28 cellular contexts compared by ENCODE assay signal in the genomic region with DNA sequence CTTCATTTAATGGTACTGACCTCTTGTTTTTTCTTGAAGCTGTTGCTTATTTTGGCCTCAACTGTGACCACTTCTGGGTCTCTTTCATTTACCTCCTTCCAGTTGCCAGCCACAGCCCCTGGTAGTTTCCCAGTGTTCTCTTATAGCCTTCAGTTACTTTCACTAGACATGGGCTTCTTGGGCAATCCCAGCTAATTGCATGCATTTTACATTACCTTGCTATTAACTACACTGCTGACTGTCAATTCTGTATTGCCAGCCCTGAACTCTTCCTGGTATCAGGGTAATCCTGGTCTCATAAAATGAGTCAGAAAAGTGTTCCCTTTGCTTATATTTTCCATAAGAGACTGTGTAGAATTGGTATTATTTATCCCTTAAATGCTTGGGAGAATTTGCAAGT.
"Had no signal": no experiment of that assay in that cellular context is flagged by ENCODE, and none has a peak within 500 bp of the region (broad histone marks: within the 10 kb centered on the region; RNA-seq: fewer than 3 reads in every experiment).

No MANE protein-coding gene starts in this region.

- DNase-seq: dermis blood vessel endothelial cell; effector memory CD8-positive, alpha-beta T cell; erythroblast; esophagus squamous epithelium; foreskin melanocyte; glutamatergic neuron; heart right ventricle; hypothalamus; immature natural killer cell; islet precursor cell; kidney glomerular epithelial cell; natural killer cell; stimulated activated CD4-positive, alpha-beta T cell treated with anti-CD3 and anti-CD28 coated beads, Interleukin-2, amount 100 ng/mL, for 24 hours; stimulated activated CD4-positive, alpha-beta T cell treated with anti-CD3 and anti-CD28 coated beads, Interleukin-4, amount 100 ng/mL, for 24 hours; stimulated activated naive CD4-positive, alpha-beta T cell treated with Interleukin-2 at 50 U/mL for 16 hours; stomach; thyroid gland; trophoblast cell had no signal

- H3K4me1 Mint-ChIP-seq: central memory CD8-positive, alpha-beta T cell; immature natural killer cell; memory B cell; mesothelial cell of epicardium; natural killer cell; stimulated activated effector memory CD8-positive, alpha-beta T cell treated with anti-CD3 and anti-CD28 coated beads, Interleukin-12 subunit alpha, Interleukin-12 subunit beta, amount 100 ng/mL, for 72 hours had no signal

- H3K9me3 Mint-ChIP-seq: immature natural killer cell; natural killer cell; stimulated activated effector memory CD8-positive, alpha-beta T cell treated with anti-CD3 and anti-CD28 coated beads, Interleukin-12 subunit alpha, Interleukin-12 subunit beta, amount 100 ng/mL, for 72 hours had no signal

- H3K27ac ChIP-seq: coronary artery, esophagus squamous epithelium, heart right ventricle, neutrophil, parathyroid adenoma, thyroid gland had no signal

- H3K9ac ChIP-seq: parathyroid adenoma had no signal

- H3K4me3 ChIP-seq: coronary artery, esophagus squamous epithelium, heart right ventricle, lung, stomach, thyroid gland had no signal

- H3K4me3 Mint-ChIP-seq: central memory CD8-positive, alpha-beta T cell; effector memory CD8-positive, alpha-beta T cell; immature natural killer cell; memory B cell; mesothelial cell of epicardium; natural killer cell; stimulated activated effector memory CD8-positive, alpha-beta T cell treated with anti-CD3 and anti-CD28 coated beads, Interleukin-12 subunit alpha, Interleukin-12 subunit beta, amount 100 ng/mL, for 72 hours had no signal

- H3K36me3 ChIP-seq: esophagus squamous epithelium, heart right ventricle, neutrophil, stomach, thyroid gland had no signal

- H3K4me1 ChIP-seq: esophagus squamous epithelium, heart right ventricle, parathyroid adenoma, thyroid gland had no signal

- H3K36me3 Mint-ChIP-seq: immature natural killer cell; memory B cell; mesothelial cell of epicardium; natural killer cell; stimulated activated effector memory CD8-positive, alpha-beta T cell treated with anti-CD3 and anti-CD28 coated beads, Interleukin-12 subunit alpha, Interleukin-12 subunit beta, amount 100 ng/mL, for 72 hours had no signal

- ATAC-seq: effector memory CD8-positive, alpha-beta T cell; heart right ventricle; natural killer cell; sciatic nerve; stimulated activated effector memory CD8-positive, alpha-beta T cell treated with anti-CD3 and anti-CD28 coated beads, Interleukin-12 subunit alpha, Interleukin-12 subunit beta, amount 100 ng/mL, for 72 hours had no signal

- H3K27ac Mint-ChIP-seq: effector memory CD8-positive, alpha-beta T cell; immature natural killer cell; memory B cell; mesothelial cell of epicardium; natural killer cell; progenitor cell of endocrine pancreas; stimulated activated effector memory CD8-positive, alpha-beta T cell treated with anti-CD3 and anti-CD28 coated beads, Interleukin-12 subunit alpha, Interleukin-12 subunit beta, amount 100 ng/mL, for 72 hours had no signal

- H3K27me3 Mint-ChIP-seq: central memory CD8-positive, alpha-beta T cell; effector memory CD8-positive, alpha-beta T cell; memory B cell had no signal

- H2AFZ ChIP-seq: parathyroid adenoma had no signal

- H3K9me3 ChIP-seq: esophagus squamous epithelium, neutrophil, stomach, thyroid gland had no signal

- H3K27me3 ChIP-seq: esophagus squamous epithelium, heart right ventricle, neutrophil, stomach, thyroid gland had no signal
